ENCODE assay signal across 9 cellular contexts in the genomic region with DNA sequence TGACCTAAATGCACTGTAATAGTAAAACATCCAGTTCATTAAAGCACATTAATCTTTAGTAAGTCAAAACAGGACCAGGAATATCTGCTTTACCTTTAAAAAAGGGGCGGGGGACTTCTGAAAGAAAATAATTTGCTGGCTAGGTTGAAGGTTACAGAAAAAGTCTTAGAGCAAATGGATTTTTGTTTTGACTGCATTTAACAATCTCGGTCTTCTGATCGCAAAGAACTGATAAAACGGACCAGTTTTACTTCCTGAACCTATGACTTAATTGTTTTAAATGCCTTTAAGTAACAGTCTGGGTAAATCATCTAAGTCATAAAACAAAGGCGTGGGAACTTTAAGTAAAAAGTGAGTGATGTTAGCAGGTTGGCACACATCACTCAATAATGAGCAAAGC. TPM values are rescaled to one million over a fixed set of nuclear protein-coding genes. Genes with fewer than 3 reads are reported as not detected.
DNase-seq lines count a peak whose midpoint lies in the region; ATAC-seq lines count a peak whose summit lies in the region.
"Had no signal": no experiment of that assay in that cellular context is flagged by ENCODE, and none has a peak within 500 bp of the region (broad histone marks: within the 10 kb centered on the region; RNA-seq: fewer than 3 reads in every experiment).

No MANE protein-coding gene starts in this region.

- peaks cover 59% of the 10 kb centered on the region for H3K4me1 ChIP-seq in BLaER1
- H3K4me1 ChIP-seq in adipocyte (ENCODE audit: control insufficient read depth, insufficient read depth, low read length), result peaks cover 19% of the 10 kb centered on the region
- peaks cover 4 to 24% of the 10 kb centered on the region in 2 donors for H3K4me1 ChIP-seq in mucosa of rectum (ENCODE audit: control insufficient read depth in 2 of 2, insufficient read depth in 2 of 2, low read length in 2 of 2)

- H3K27me3 ChIP-seq in BLaER1, result no peaks in the 10 kb centered on the region
- H3K27me3 ChIP-seq in adipocyte (replicated peaks; ENCODE audit: control insufficient read depth, insufficient read depth, low read length), result peaks cover 7% of the 10 kb centered on the region
- H3K27me3 ChIP-seq in mucosa of rectum (ENCODE audit: control insufficient read depth in 2 of 2, insufficient read depth in 2 of 2, low read length in 2 of 2), result no peaks in the 10 kb centered on the region
- H3K27me3 ChIP-seq: heart left ventricle had no signal

- peaks cover 16 to 24% (median 22%) of the 10 kb centered on the region in 3 donors for H3K4me1 Mint-ChIP-seq in IgD-negative memory B cell

- peak overlapping the region; percentile 89 for H3K9ac ChIP-seq in BLaER1
- peak overlapping the region; percentile 42 for H3K9ac ChIP-seq in adipocyte (ENCODE audit: low read length)
- H3K9ac ChIP-seq in mucosa of rectum (ENCODE audit: low read depth in 1 of 2, low read length in 2 of 2), result no peak overlapping the region

- intact Hi-C loops in left ventricle myocardium superior (cut with micrococcal nuclease), result no loop called here

- H3K9me3 Mint-ChIP-seq in IgD-negative memory B cell, result no peaks in the 10 kb centered on the region

- H3K9me3 ChIP-seq in BLaER1 (no peaks in the 10 kb centered on the region), adipocyte (ENCODE audit: control insufficient read depth, low read length) (no peaks in the 10 kb centered on the region), mucosa of rectum (ENCODE audit: control insufficient read depth in 2 of 2, low read length in 2 of 2) (no peaks in the 10 kb centered on the region)
- H3K9me3 ChIP-seq: heart left ventricle had no signal

- ATAC-seq in GM19023 (IDR thresholded peaks at IDR 0.05; ENCODE audit: unreplicated experiment) (no peak), left ventricle myocardium superior (no peak)

- H3K27me3 Mint-ChIP-seq in IgD-negative memory B cell, result no peaks in the 10 kb centered on the region

- H3K4me3 Mint-ChIP-seq in IgD-negative memory B cell, result peak overlapping the region; percentile 56 to 95 (median 92)

- DNase-seq in adipocyte (ENCODE audit: low read depth), result no peak
- DNase-seq in NCI-H526 (lab: John Stamatoyannopoulos, UW), result no peak
- no peak for DNase-seq in activated CD4-positive, alpha-beta T cell treated with anti-CD3 and anti-CD28 coated beads for 4 hours
- no peak for DNase-seq in left ventricle myocardium superior
- DNase-seq: heart left ventricle had no signal

- H4K20me1 ChIP-seq in BLaER1, result peaks cover 34% of the 10 kb centered on the region

- H3K27ac ChIP-seq in BLaER1 (peak overlapping the region; percentile 96), mucosa of rectum (ENCODE audit: low read depth in 2 of 2, low read length in 2 of 2) (no peak overlapping the region)

- H3K36me3 ChIP-seq in BLaER1 (peaks cover 21% of the 10 kb centered on the region), adipocyte (ENCODE audit: control insufficient read depth, insufficient read depth, low read length, severe bottlenecking) (no peaks in the 10 kb centered on the region), mucosa of rectum (ENCODE audit: control insufficient read depth in 2 of 2, insufficient read depth in 2 of 2, low read length in 2 of 2) (no peaks in the 10 kb centered on the region)

- no peaks in the 10 kb centered on the region for H3K36me3 Mint-ChIP-seq in IgD-negative memory B cell

- peak overlapping the region in 2 of 3 donors; percentile 36 to 79 for H3K27ac Mint-ChIP-seq in IgD-negative memory B cell

- H3K4me2 ChIP-seq in BLaER1, result peak overlapping the region; percentile 97

- H3K4me3 ChIP-seq in BLaER1, result peak overlapping the region; percentile 90
- peak overlapping the region; percentile 97 for H3K4me3 ChIP-seq in adipocyte (ENCODE audit: low read length)
- peak overlapping the region; percentile 80 to 93 for H3K4me3 ChIP-seq in mucosa of rectum (ENCODE audit: low read length in 2 of 2)

RNA-seq across cellular contexts. Expression of a gene that starts 0.8 kb away (rescaled TPM):
- polyA plus RNA-seq in IgD-negative memory B cell, result 0.94 TPM
- total RNA-seq in left ventricle myocardium superior, result 0.82 TPM

RNA-seq across cellular contexts. Expression of a gene that starts 55.3 kb away (rescaled TPM):
- not detected for polyA plus RNA-seq in IgD-negative memory B cell
- total RNA-seq in left ventricle myocardium superior, result 0.10 TPM
- polyA plus RNA-seq: heart left ventricle had no signal

Comparison
In these comparisons a context has a peak if more than half of its experiments do, and no peak if none do; other contexts are left out.
1. H3K9ac ChIP-seq: peak in BLaER1 (single experiment) and adipocyte (single experiment); none in mucosa of rectum (0 of 2).
2. Peak in every context shown above with its lines, with median percentiles within 50 percentile points of each other: H3K4me3 ChIP-seq.